In genomic region chr3:197912770-197913476, GRCh38 we compare ENCODE assay signal across 14 cellular contexts. TPM values are rescaled to one million over a fixed set of nuclear protein-coding genes. Genes with fewer than 3 reads are reported as not detected.
DNase-seq lines count a peak whose midpoint lies in the region; ATAC-seq and TF ChIP-seq lines count a peak whose summit lies in the region.
"Had no signal": no experiment of that assay in that cellular context is flagged by ENCODE, and none has a peak within 500 bp of the region (broad histone marks: within the 10 kb centered on the region; RNA-seq: fewer than 3 reads in every experiment).

No MANE protein-coding gene starts in this region.

- H3K36me3 ChIP-seq in spleen = peaks cover 0 to 4% (median 0%) of the 10 kb centered on the region in 6 donors
- H3K36me3 ChIP-seq: cardiac muscle cell had no signal

- no peak for DNase-seq in activated T-cell treated with anti-CD3 and anti-CD28 coated beads, Interleukin-2, amount 50 U/mL, for 4 hours
- no peak for DNase-seq in activated T-cell treated with anti-CD3 and anti-CD28 coated beads, Interleukin-2, amount 50 U/mL, for 1 hour
- peak in 1 of 2 donors; percentile 12 for DNase-seq in activated T-cell treated with anti-CD3 and anti-CD28 coated beads, Interleukin-2, amount 50 U/mL, for 72 hours
- peak; percentile 55 for DNase-seq in fibroblast of pulmonary artery (ENCODE audit: low read depth)
- DNase-seq in spleen = peak; percentile 77
- DNase-seq in T-helper 9 cell = no peak
- DNase-seq in NCI-H1092 treated with DMSO at 0.1 percent for 48 hours (lab: John Stamatoyannopoulos, UW) = no peak
- DNase-seq: lower lobe of right lung, NCI-H2029 treated with DMSO at 0.1 percent for 48 hours, NCI-H774 had no signal

- intact Hi-C loops in spleen (cut with DNase I; ENCODE audit: low total_unique reads) = no loop called here

- peak overlapping the region; percentile 38 for H3K27ac Mint-ChIP-seq in activated T-cell treated with anti-CD3 and anti-CD28 coated beads, Interleukin-2, amount 50 U/mL, for 72 hours

- H3K4me1 ChIP-seq in spleen = peaks cover 0 to 17% (median 3%) of the 10 kb centered on the region in 6 donors
- H3K4me1 ChIP-seq: lower lobe of right lung, upper lobe of left lung had no signal

- ATAC-seq in activated T-cell treated with anti-CD3 and anti-CD28 coated beads, Interleukin-2, amount 50 U/mL, for 4 hours = peak in 1 of 2 donors; percentile 75
- peak; percentile 32 to 73 for ATAC-seq in activated T-cell treated with anti-CD3 and anti-CD28 coated beads, Interleukin-2, amount 50 U/mL, for 72 hours (replicated peaks in 1 of 2)
- no peak for ATAC-seq in HG02981 (IDR thresholded peaks at IDR 0.05; ENCODE audit: unreplicated experiment)
- ATAC-seq: lower lobe of right lung had no signal

- TF ChIP-seq POLR2A in spleen (IDR thresholded peaks at IDR 0.05) = no peak

- peaks cover 4% of the 10 kb centered on the region for H3K36me3 Mint-ChIP-seq in activated T-cell treated with anti-CD3 and anti-CD28 coated beads, Interleukin-2, amount 50 U/mL, for 4 hours (ENCODE audit: insufficient read depth)
- peaks cover 3 to 4% of the 10 kb centered on the region in 2 donors for H3K36me3 Mint-ChIP-seq in activated T-cell treated with anti-CD3 and anti-CD28 coated beads, Interleukin-2, amount 50 U/mL, for 72 hours (ENCODE audit: insufficient read depth in 2 of 2)

- TF ChIP-seq CTCF in fibroblast of pulmonary artery (IDR thresholded peaks at IDR 0.05; ENCODE audit: low read length, missing control alignments) (no peak), spleen (IDR thresholded peaks at IDR 0.05 in 8 of 11, conservative IDR thresholded peaks at IDR 0.05 in 3 of 11) (no peak)

- 65 to 77% (median 70%) methylated on average over 33 of the region's 33 CpGs for WGBS in spleen, 5 donors

- peak overlapping the region; percentile 75 for H3K4me3 Mint-ChIP-seq in activated T-cell treated with anti-CD3 and anti-CD28 coated beads, Interleukin-2, amount 50 U/mL, for 4 hours
- H3K4me3 Mint-ChIP-seq in activated T-cell treated with anti-CD3 and anti-CD28 coated beads, Interleukin-2, amount 50 U/mL, for 72 hours = peak overlapping the region; percentile 22 to 65

- H3K9me3 Mint-ChIP-seq in activated T-cell treated with anti-CD3 and anti-CD28 coated beads, Interleukin-2, amount 50 U/mL, for 4 hours = no peaks in the 10 kb centered on the region
- no peaks in the 10 kb centered on the region for H3K9me3 Mint-ChIP-seq in activated T-cell treated with anti-CD3 and anti-CD28 coated beads, Interleukin-2, amount 50 U/mL, for 72 hours

- H3K4me3 ChIP-seq in fibroblast of pulmonary artery (replicated peaks; ENCODE audit: low read depth, low read length) (no peak overlapping the region), spleen (peak overlapping the region in 6 of 8 donors; percentile 8 to 63 (median 26))
- H3K4me3 ChIP-seq: cardiac muscle cell, lower lobe of right lung, upper lobe of left lung had no signal

- no peaks in the 10 kb centered on the region for H3K9me3 ChIP-seq in spleen
- H3K9me3 ChIP-seq: lower lobe of right lung, upper lobe of left lung had no signal

- no peaks in the 10 kb centered on the region for H3K27me3 Mint-ChIP-seq in activated T-cell treated with anti-CD3 and anti-CD28 coated beads, Interleukin-2, amount 50 U/mL, for 4 hours (ENCODE audit: low read depth)
- H3K27me3 Mint-ChIP-seq in activated T-cell treated with anti-CD3 and anti-CD28 coated beads, Interleukin-2, amount 50 U/mL, for 72 hours (ENCODE audit: low read depth) = no peaks in the 10 kb centered on the region

- no peaks in the 10 kb centered on the region for H3K27me3 ChIP-seq in spleen (replicated peaks in 1 of 7)
- H3K27me3 ChIP-seq: cardiac muscle cell, upper lobe of left lung had no signal

- peak overlapping the region; percentile 17 to 70 (median 56) for H3K27ac ChIP-seq in spleen
- H3K27ac ChIP-seq: cardiac muscle cell, epithelial cell of prostate, lower lobe of right lung, upper lobe of left lung had no signal

- peaks cover 6% of the 10 kb centered on the region for H3K4me1 Mint-ChIP-seq in activated T-cell treated with anti-CD3 and anti-CD28 coated beads, Interleukin-2, amount 50 U/mL, for 4 hours (ENCODE audit: low read depth)
- peaks cover 8% of the 10 kb centered on the region for H3K4me1 Mint-ChIP-seq in activated T-cell treated with anti-CD3 and anti-CD28 coated beads, Interleukin-2, amount 50 U/mL, for 72 hours (ENCODE audit: low read depth)

RNA-seq across cellular contexts. Expression of gene RPL35A, which starts 37.1 kb away (rescaled TPM):
- 1,000 to 10,000 TPM; 1,441 to 1,606 (median 1,571) TPM for total RNA-seq in activated T-cell treated with anti-CD3 and anti-CD28 coated beads, Interleukin-2, amount 50 U/mL, for 4 hours
- 1,000 to 10,000 TPM; 1,788 to 1,874 TPM for total RNA-seq in activated T-cell treated with anti-CD3 and anti-CD28 coated beads, Interleukin-2, amount 50 U/mL, for 72 hours
- total RNA-seq in spleen = 100 to 1,000 TPM; 618 to 926 (median 772) TPM
- polyA plus RNA-seq in spleen = 1,000 to 10,000 TPM; 2,909 to 3,288 (median 3,106) TPM

RNA-seq across cellular contexts. Expression of gene LMLN, which starts 47.1 kb away (rescaled TPM):
- total RNA-seq in activated T-cell treated with anti-CD3 and anti-CD28 coated beads, Interleukin-2, amount 50 U/mL, for 4 hours = 1 to 10 TPM; 3.8 to 5.4 (median 4.1) TPM
- 1 to 10 TPM; 5.4 to 6.5 TPM for total RNA-seq in activated T-cell treated with anti-CD3 and anti-CD28 coated beads, Interleukin-2, amount 50 U/mL, for 72 hours
- total RNA-seq in spleen = 1 to 10 TPM; 2.4 to 5.9 (median 3.6) TPM
- under 1 TPM; 0.52 to 0.83 (median 0.80) TPM for polyA plus RNA-seq in spleen

Comparison
In these comparisons a context has a peak if more than half of its experiments do, and no peak if none do; other contexts are left out.
1. DNase-seq: peak in fibroblast of pulmonary artery (single experiment) and spleen (single experiment); none in activated T-cell treated with anti-CD3 and anti-CD28 coated beads, Interleukin-2, amount 50 U/mL, for 4 hours (single experiment), activated T-cell treated with anti-CD3 and anti-CD28 coated beads, Interleukin-2, amount 50 U/mL, for 1 hour (single experiment), T-helper 9 cell (single experiment) and NCI-H1092 treated with DMSO at 0.1 percent for 48 hours (single experiment).